In the genomic region with DNA sequence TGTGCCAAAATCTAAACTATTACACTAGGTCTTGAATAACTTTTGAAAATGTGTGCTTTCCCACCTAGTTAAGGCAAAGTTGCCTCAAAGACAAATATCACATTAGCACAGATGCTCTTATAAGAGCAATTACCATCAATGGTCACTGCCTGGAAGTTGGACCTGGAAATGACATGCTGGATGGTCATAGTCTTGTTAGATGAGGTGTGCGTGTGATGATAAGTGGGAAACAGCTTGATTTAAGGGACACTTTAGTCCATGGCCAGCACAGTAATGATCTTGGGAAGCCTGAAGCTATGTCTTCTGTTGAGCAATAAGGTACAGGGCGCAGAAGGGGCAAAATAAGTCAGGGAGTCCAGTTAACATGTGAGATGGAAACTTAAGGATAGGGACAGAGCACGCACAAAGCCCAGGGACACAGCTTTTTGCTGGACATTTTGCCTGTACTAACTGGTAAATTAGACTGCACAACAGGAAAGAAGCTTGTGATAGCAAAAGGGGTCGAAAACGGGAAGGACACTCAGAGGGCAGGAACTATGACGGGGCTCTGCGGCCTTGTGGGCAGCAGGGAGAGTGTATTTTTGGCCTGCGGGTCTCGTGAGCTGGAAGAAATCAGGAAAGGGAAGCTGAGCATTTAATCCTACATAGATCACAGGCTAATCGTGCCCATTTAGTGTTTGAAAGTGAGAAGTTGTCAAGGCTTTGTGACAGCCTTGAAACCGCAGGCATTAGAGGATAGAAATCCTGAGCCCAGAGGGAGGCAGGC, we compare ENCODE assay signal across 14 cellular contexts.
DNase-seq lines count a peak whose midpoint lies in the region; ATAC-seq and TF ChIP-seq lines count a peak whose summit lies in the region.
"Had no signal": no experiment of that assay in that cellular context is flagged by ENCODE, and none has a peak within 500 bp of the region (broad histone marks: within the 10 kb centered on the region; RNA-seq: fewer than 3 reads in every experiment).

No MANE protein-coding gene starts in this region.

- TF ChIP-seq POLR2A in adrenal gland (IDR thresholded peaks at IDR 0.05) (no peak), right lobe of liver (IDR thresholded peaks at IDR 0.05) (no peak), testis (IDR thresholded peaks at IDR 0.05) (no peak), GM18505 (IDR thresholded peaks at IDR 0.05; ENCODE audit: borderline replicate concordance, extremely low read depth, insufficient read depth, insufficient read length) (no peak)

- H3K27me3 ChIP-seq in adrenal gland (no peaks in the 10 kb centered on the region), right lobe of liver (no peaks in the 10 kb centered on the region), testis (no peaks in the 10 kb centered on the region)

- ATAC-seq in right lobe of liver, result peak; percentile 11 to 49 (median 14)
- no peak for ATAC-seq in GM18505 (IDR thresholded peaks at IDR 0.05; ENCODE audit: unreplicated experiment)
- ATAC-seq in omental fat pad (ENCODE audit: low FRiP score), result no peak
- ATAC-seq: activated CD4-positive, alpha-beta T cell treated with anti-CD3 and anti-CD28 coated beads for 36 hours had no signal

- H3K36me3 ChIP-seq in adrenal gland (replicated peaks in 1 of 2) (no peaks in the 10 kb centered on the region), right lobe of liver (no peaks in the 10 kb centered on the region), testis (ENCODE audit: low read depth, missing control alignments) (no peaks in the 10 kb centered on the region)

- H3K27ac ChIP-seq in adrenal gland (peak overlapping the region in 1 of 5 donors; percentile 60), right lobe of liver (peak overlapping the region; percentile 33 to 39 (median 39)), testis (no peak overlapping the region)

- peak; percentile 99 for DNase-seq in MV-4-11 (lab: John Stamatoyannopoulos, UW)
- DNase-seq in adrenal gland, result peak; percentile 37 to 67 (median 51)
- peak in 2 of 3 donors; percentile 51 to 57 for DNase-seq in right lobe of liver
- DNase-seq in testis, result peak; percentile 20
- no peak for DNase-seq in omental fat pad (ENCODE audit: low spot score)
- DNase-seq in GM13977 (ENCODE audit: low spot score), result no peak
- DNase-seq in middle frontal gyrus (ENCODE audit: extremely low spot score, low spot score), result no peak
- DNase-seq: activated CD4-positive, alpha-beta T cell treated with anti-CD3 and anti-CD28 coated beads for 36 hours; activated T-cell treated with anti-CD3 and anti-CD28 coated beads, Interleukin-2, amount 50 U/mL, for 48 hours; COR-L47; naive B cell; NCI-H2171 treated with DMSO at 0.1 percent for 48 hours; SW 1271 had no signal

- no peak for TF ChIP-seq CTCF in adrenal gland (IDR thresholded peaks at IDR 0.05)
- TF ChIP-seq CTCF in right lobe of liver (IDR thresholded peaks at IDR 0.05), result no peak
- no peak for TF ChIP-seq CTCF in testis (IDR thresholded peaks at IDR 0.05)
- no peak for TF ChIP-seq CTCF in omental fat pad (IDR thresholded peaks at IDR 0.05)
- no peak for TF ChIP-seq CTCF in GM13977 (IDR thresholded peaks at IDR 0.05; ENCODE audit: extremely low read depth, insufficient read depth, missing control alignments)

- in situ Hi-C loops in GM13977 (cut with MboI; ENCODE audit: low pct_unique_long_range_greater_than_20kb, low sequenced_read_pairs, unreplicated experiment), result no loop called here

- WGBS in adrenal gland, 4 donors, result 53 to 66% (median 59%) methylated on average over 11 of the region's 11 CpGs
- WGBS in right lobe of liver (ENCODE audit: insufficient coverage, low coverage, low lambda C conversion rate, missing lambda C conversion rate), result 40% methylated on average over 10 of the region's 11 CpGs
- 73 to 90% methylated on average over 11 of the region's 11 CpGs for WGBS in testis, 2 donors

- peaks cover 0 to 7% of the 10 kb centered on the region in 2 donors for H3K4me1 ChIP-seq in adrenal gland (replicated peaks in 1 of 2)
- H3K4me1 ChIP-seq in right lobe of liver, result peaks cover 3 to 55% (median 24%) of the 10 kb centered on the region in 4 donors
- no peaks in the 10 kb centered on the region for H3K4me1 ChIP-seq in testis

- H3K9me3 ChIP-seq in adrenal gland (replicated peaks in 1 of 3), result no peaks in the 10 kb centered on the region
- H3K9me3 ChIP-seq in right lobe of liver, result no peaks in the 10 kb centered on the region
- no peaks in the 10 kb centered on the region for H3K9me3 ChIP-seq in testis

- intact Hi-C loops in adrenal gland (cut with DNase I), result loop anchor here in 1 of 2 donors (10.0 kb wide), 1 partner anchor 56 kb away; no protein-coding TSS in a partner anchor
- intact Hi-C loops in right lobe of liver (cut with DNase I), result no loop called here
- intact Hi-C loops in testis (cut with DNase I; ENCODE audit: low total_unique reads), result no loop called here

- H3K4me3 ChIP-seq in adrenal gland, result no peak overlapping the region
- no peak overlapping the region for H3K4me3 ChIP-seq in right lobe of liver
- H3K4me3 ChIP-seq in testis, result no peak overlapping the region

Comparison
In these comparisons a context has a peak if more than half of its experiments do, and no peak if none do; other contexts are left out.
1. DNase-seq: peak in MV-4-11 (single experiment), adrenal gland (7 of 7), right lobe of liver (2 of 3) and testis (single experiment); none in omental fat pad (single experiment), GM13977 (single experiment) and middle frontal gyrus (single experiment).
2. H3K27ac ChIP-seq: peak in right lobe of liver (3 of 3); none in testis (0 of 2).
3. ATAC-seq: peak in right lobe of liver (4 of 4); none in GM18505 (single experiment) and omental fat pad (single experiment).